ENCODE assay signal across 8 cellular contexts in the genomic region with DNA sequence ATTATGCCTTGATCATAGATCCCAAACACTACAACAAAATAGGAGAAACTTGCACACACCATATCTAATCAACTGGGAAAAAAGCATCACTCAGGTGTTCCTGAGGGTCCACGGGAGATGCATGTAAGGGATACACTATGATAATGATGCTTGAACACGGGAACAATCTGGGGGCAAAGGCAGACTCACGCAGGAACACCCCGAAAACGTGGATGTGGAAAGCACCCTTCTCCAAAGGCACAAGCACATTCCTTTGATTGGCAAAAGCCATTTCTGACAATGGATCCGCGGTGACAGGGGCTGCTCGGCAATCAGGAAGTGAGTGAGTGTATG. TPM values are rescaled to one million over a fixed set of nuclear protein-coding genes. Genes with fewer than 3 reads are reported as not detected.
DNase-seq lines count a peak whose midpoint lies in the region; ATAC-seq and TF ChIP-seq lines count a peak whose summit lies in the region.

No MANE protein-coding gene starts in this region.

- no peaks in the 10 kb centered on the region for H3K9me3 Mint-ChIP-seq in naive B cell

- no peaks in the 10 kb centered on the region for H3K27me3 Mint-ChIP-seq in naive B cell

- peak in 1 of 2 donors; percentile 24 for ATAC-seq in naive B cell (ENCODE audit: low read depth in 2 of 2)
- no peak for ATAC-seq in GM21515 (IDR thresholded peaks at IDR 0.05; ENCODE audit: unreplicated experiment)
- no peak for ATAC-seq in HG03025 (IDR thresholded peaks at IDR 0.05; ENCODE audit: low FRiP score, unreplicated experiment)
- ATAC-seq in left lobe of liver = no peak

- H3K27ac Mint-ChIP-seq in naive B cell = peak overlapping the region; percentile 93 to 99 (median 97)

- DNase-seq in GM12864 (ENCODE audit: low read depth) (no peak), LNCaP clone FGC (ENCODE audit: low read depth) (no peak), choroid plexus epithelial cell (ENCODE audit: low read depth) (no peak), naive B cell (no peak), COR-L47 (lab: John Stamatoyannopoulos, UW) (no peak), left lobe of liver (ENCODE audit: low spot score) (no peak)

- peaks cover 55 to 70% (median 60%) of the 10 kb centered on the region in 3 donors for H3K4me1 Mint-ChIP-seq in naive B cell

- no peaks in the 10 kb centered on the region for H3K36me3 Mint-ChIP-seq in naive B cell

- H3K4me3 Mint-ChIP-seq in naive B cell = peak overlapping the region; percentile 84 to 98 (median 94)

- no peak for TF ChIP-seq CTCF in GM12864 (IDR thresholded peaks at IDR 0.05; ENCODE audit: low read depth, low read length, missing control alignments)
- no peak for TF ChIP-seq CTCF in LNCaP clone FGC (IDR thresholded peaks at IDR 0.05; ENCODE audit: control insufficient read depth, extremely low read depth, insufficient read depth)
- TF ChIP-seq CTCF in choroid plexus epithelial cell (conservative IDR thresholded peaks at IDR 0.05; ENCODE audit: low read depth, low read length) = no peak

- H3K4me3 ChIP-seq in GM12864 (ENCODE audit: low read depth, low read length) (peak overlapping the region; percentile 92), LNCaP clone FGC (ENCODE audit: low read depth, low read length) (peak overlapping the region; percentile 91), choroid plexus epithelial cell (ENCODE audit: low read depth, low read length) (peak overlapping the region; percentile 92)

RNA-seq across cellular contexts. Expression of a gene that starts 1.3 kb away (rescaled TPM):
- 10 to 100 TPM; 16.9 to 38.2 (median 33.7) TPM for polyA plus RNA-seq in naive B cell (ENCODE audit: low read depth in 6 of 6)
- total RNA-seq in left lobe of liver = 38.6 TPM

RNA-seq across cellular contexts. Expression of a gene that starts 53.9 kb away (rescaled TPM):
- polyA plus RNA-seq in naive B cell (ENCODE audit: low read depth in 6 of 6) = 100 to 1,000 TPM; 122 to 241 (median 136) TPM
- total RNA-seq in left lobe of liver = 93.5 TPM
